ENCODE assay signal across 25 cellular contexts in genomic region chr16:187330-187729, GRCh38. TPM values are rescaled to one million over a fixed set of nuclear protein-coding genes. Genes with fewer than 3 reads are reported as not detected.
A peak's percentile ranks its signal among the peaks of the same experiment; 100 is the strongest.
DNase-seq lines count a peak whose midpoint lies in the region; ATAC-seq, FAIRE-seq and TF ChIP-seq lines count a peak whose summit lies in the region.
"Had no signal": no experiment of that assay in that cellular context is flagged by ENCODE, and none has a peak within 500 bp of the region (broad histone marks: within the 10 kb centered on the region; RNA-seq: fewer than 3 reads in every experiment).

No MANE protein-coding gene starts in this region.

- peak overlapping the region; percentile 82 for H3K14ac ChIP-seq in neuronal stem cell (ENCODE audit: low read length)

- H2BK12ac ChIP-seq in neuronal stem cell (ENCODE audit: low read length): no peak overlapping the region

- no peak overlapping the region for H2AFZ ChIP-seq in K562 (ENCODE audit: low read depth, low read length)
- no peak overlapping the region for H2AFZ ChIP-seq in neuronal stem cell (ENCODE audit: low read length)

- no peak for TF ChIP-seq RAD21 in K562 (CRISPR knock-in tag; conservative IDR thresholded peaks at IDR 0.05 in 1 of 2, IDR thresholded peaks at IDR 0.05 in 1 of 2)

- H2BK120ac ChIP-seq in neuronal stem cell (ENCODE audit: low read depth, low read length): no peak overlapping the region

- H3K4me2 ChIP-seq in K562 (ENCODE audit: insufficient read depth, low read length): no peak overlapping the region
- no peak overlapping the region for H3K4me2 ChIP-seq in neuronal stem cell (ENCODE audit: insufficient read depth, low read length, poor library complexity, severe bottlenecking)
- H3K4me2 ChIP-seq: BLaER1 treated with 17β-estradiol and CSF1 and Interleukin-3, amounts not matched to agents 10 nM and 100 nM had no signal

- no peak overlapping the region for H2AK5ac ChIP-seq in neuronal stem cell (ENCODE audit: low read depth, low read length)

- H4K91ac ChIP-seq in neuronal stem cell (ENCODE audit: low read depth, low read length, poor library complexity): peak overlapping the region; percentile 53

- H2BK15ac ChIP-seq in neuronal stem cell (ENCODE audit: low read length): no peak overlapping the region

- TF ChIP-seq POLR2A in K562 (conservative IDR thresholded peaks at IDR 0.05): peak; percentile 53

- H3K4me1 ChIP-seq in K562 (replicated peaks in 1 of 2; ENCODE audit: control insufficient read depth in 2 of 2, insufficient read depth in 2 of 2, low read length in 2 of 2) (peaks cover 0 to 24% of the 10 kb centered on the region in 2 experiments; a peak in 2 of 5 replicates), neuronal stem cell (ENCODE audit: control insufficient read depth in 2 of 2, insufficient read depth in 1 of 2, low read depth in 1 of 2, low read length in 2 of 2) (peaks cover 0 to 2% of the 10 kb centered on the region in 2 donors)
- H3K4me1 ChIP-seq: BE2C had no signal

- H3K18ac ChIP-seq in neuronal stem cell (ENCODE audit: low read length): no peak overlapping the region

- H3K23ac ChIP-seq in neuronal stem cell (ENCODE audit: low read depth, low read length, poor library complexity): no peak overlapping the region

- peak; percentile 37 for FAIRE-seq in K562 (lab: Jason Lieb, UNC)
- FAIRE-seq: A204.1, D721Med, GM12891, GM18507, H54 had no signal

- POLR2A ChIA-PET in K562 (lab: Yijun Ruan, JAX): no interaction called here

- no peak overlapping the region for H3K4ac ChIP-seq in neuronal stem cell (ENCODE audit: low read length)

- no peaks in the 10 kb centered on the region for H3K9me1 ChIP-seq in K562 (ENCODE audit: control insufficient read depth, insufficient read depth, low read length)

- DNase-seq in AG20443 (ENCODE audit: low spot score) (peak; percentile 8), K562 (ENCODE audit: extremely low read depth in 1 of 4, low spot score in 3 of 4) (no peak), neuronal stem cell (ENCODE audit: low spot score) (no peak), NCI-H146 (lab: John Stamatoyannopoulos, UW) (no peak), GM03348 (ENCODE audit: low spot score) (no peak), SW 1271 (lab: John Stamatoyannopoulos, UW) (no peak)
- DNase-seq: AML-193; BE2C; CD4-positive, alpha-beta T cell; CD8-positive, alpha-beta memory T cell; DMS 273 treated with DMSO at 0.1 percent for 48 hours; DMS79; EL; GDM1; GOT3; HCEC 1CT had no signal

- H3K9ac ChIP-seq in K562 (ENCODE audit: insufficient read depth in 1 of 2, low read depth in 2 of 2, low read length in 2 of 2) (no peak overlapping the region), neuronal stem cell (ENCODE audit: low read depth, low read length, poor library complexity) (no peak overlapping the region)
- H3K9ac ChIP-seq: BLaER1 treated with 17β-estradiol and CSF1 and Interleukin-3, amounts not matched to agents 10 nM and 100 nM had no signal

- in situ Hi-C loops in K562 (cut with MboI): no loop called here

- H3K79me1 ChIP-seq in neuronal stem cell (ENCODE audit: low read depth, low read length): peaks cover 5% of the 10 kb centered on the region

- ATAC-seq in K562: no peak

- no peaks in the 10 kb centered on the region for H3K27me3 ChIP-seq in K562 (ENCODE audit: control insufficient read depth in 2 of 2, insufficient read depth in 2 of 2, low read length in 2 of 2)
- peaks cover 0 to 2% (median 0%) of the 10 kb centered on the region in 3 experiments for H3K27me3 ChIP-seq in neuronal stem cell (ENCODE audit: control insufficient read depth in 3 of 3, insufficient read depth in 3 of 3, low read depth in 1 of 3, low read length in 3 of 3)
- H3K27me3 ChIP-seq: BE2C; BLaER1 treated with 17β-estradiol and CSF1 and Interleukin-3, amounts not matched to agents 10 nM and 100 nM had no signal

- intact Hi-C loops in K562 (cut with micrococcal nuclease): no loop called here

- CTCF ChIA-PET in K562 (lab: Yijun Ruan, JAX; ENCODE audit: low intra/inter-chr PET ratio): no interaction called here

- H2BK5ac ChIP-seq in neuronal stem cell (ENCODE audit: low read length): no peak overlapping the region

- no peak overlapping the region for H4K8ac ChIP-seq in neuronal stem cell (ENCODE audit: low read depth, low read length)

- WGBS in K562 (ENCODE audit: insufficient coverage, low coverage, missing lambda C conversion rate): 93% methylated on average over 8 of the region's 8 CpGs
- WGBS in neuronal stem cell (ENCODE audit: extremely low coverage in 2 of 2, insufficient read length in 2 of 2, insufficient replicate concordance in 1 of 2), 2 donors: no CpG with 5 or more reads among the region's 8 CpGs

- H4K20me1 ChIP-seq in K562 (replicated peaks; ENCODE audit: control insufficient read depth, insufficient read depth, low read length): 0 out of 2 replicates have a peak, but pooled peaks cover 3% of the 10 kb centered on the region

- H3K4me3 ChIP-seq in K562 (no peak overlapping the region), neuronal stem cell (ENCODE audit: low read length in 2 of 2) (no peak overlapping the region)
- H3K4me3 ChIP-seq: BLaER1 treated with 17β-estradiol and CSF1 and Interleukin-3, amounts not matched to agents 10 nM and 100 nM had no signal

- no peak overlapping the region for H3K27ac ChIP-seq in K562 (ENCODE audit: extremely low read depth, low read depth, low read length)
- H3K27ac ChIP-seq in neuronal stem cell (replicated peaks; ENCODE audit: low read length): no peak overlapping the region
- H3K27ac ChIP-seq: 22Rv1; BLaER1 treated with 17β-estradiol and CSF1 and Interleukin-3, amounts not matched to agents 10 nM and 100 nM had no signal

- H3K9me3 ChIP-seq in K562 (replicated peaks; ENCODE audit: control insufficient read depth, insufficient read depth, low read depth, low read length) (peaks cover 2% of the 10 kb centered on the region; the same call in 1 of the 2 replicates), neuronal stem cell (replicated peaks in 1 of 2; ENCODE audit: control insufficient read depth in 2 of 2, insufficient read depth in 1 of 2, low read depth in 1 of 2, low read length in 2 of 2) (peaks cover 0 to 4% of the 10 kb centered on the region in 2 donors)
- H3K9me3 ChIP-seq: BE2C; BLaER1 treated with 17β-estradiol and CSF1 and Interleukin-3, amounts not matched to agents 10 nM and 100 nM had no signal

- TF ChIP-seq EP300 in K562 (IDR thresholded peaks at IDR 0.05; ENCODE audit: low read length): no peak

- TF ChIP-seq CTCF in K562 (IDR thresholded peaks at IDR 0.05 in 2 of 3, conservative IDR thresholded peaks at IDR 0.05 in 1 of 3; ENCODE audit: insufficient read depth in 2 of 3, low read depth in 1 of 3, low read length in 3 of 3): no peak

- H3K79me2 ChIP-seq in K562 (ENCODE audit: control insufficient read depth, insufficient read depth, low read length): no peaks in the 10 kb centered on the region

- no TSS peak for BruUV-seq in K562 (replicated peaks; lab: Mats Ljungman, UMichigan)

- H3K36me3 ChIP-seq in K562 (ENCODE audit: control insufficient read depth, insufficient read depth, low read length) (peaks cover 62% of the 10 kb centered on the region), neuronal stem cell (replicated peaks in 1 of 2; ENCODE audit: control insufficient read depth in 2 of 2, insufficient read depth in 2 of 2, low read length in 2 of 2) (peaks cover 57 to 72% of the 10 kb centered on the region in 2 donors)

RNA-seq across cellular contexts. Expression of gene HBQ1, which starts 7.1 kb away (rescaled TPM):
- 2.5 and 15.0 TPM in 2 replicates for total RNA-seq in K562 (2011; cell fraction: chromatin; rRNA removed; ENCODE audit: low replicate concordance)
- total RNA-seq in K562 (2011; cell fraction: nucleolus; rRNA removed): 26.7 and 30.4 TPM in 2 replicates
- total RNA-seq in K562 (2011; cell fraction: nucleoplasm; rRNA removed): 12.8 and 14.4 TPM in 2 replicates
- total RNA-seq in K562 (2014; rRNA removed): 190 and 204 TPM in 2 replicates
- total RNA-seq in K562 (2014; rRNA removed; fragmentation: Illumina TruSeq; extraction: Trizol): 1.7 and 2.3 TPM in 2 replicates
- 19.8 and 24.0 TPM in 2 replicates for total RNA-seq in K562 (2015; rRNA removed; fragmentation: Illumina TruSeq; extraction: Trizol)
- total RNA-seq in K562 (2021): 89.7 and 102 TPM in 2 replicates
- polyA plus RNA-seq in K562 (2011; rRNA removed): 23.1 and 32.6 TPM in 2 replicates
- polyA plus RNA-seq in K562 (2011; cell fraction: cytosol; rRNA removed): 116 and 521 TPM in 2 replicates
- 52.1 and 114 TPM in 2 replicates for polyA plus RNA-seq in K562 (2011; cell fraction: nucleus; rRNA removed)
- 65.9 and 71.5 TPM in 2 replicates for polyA plus RNA-seq in K562 (2012)
- polyA plus RNA-seq in K562 (2014; fragmentation: Illumina TruSeq; extraction: Trizol): 4.8 and 31.2 TPM in 2 replicates
- polyA plus RNA-seq in K562 (2014; fragmentation: Nextera tagmentation; extraction: Ambion mirVana): 10 to 100 TPM; 11.1 to 17.9 TPM
- polyA plus RNA-seq in K562 (2014; rRNA removed): 151 and 161 TPM in 2 replicates
- 0.81 and 2.2 TPM in 2 replicates for polyA minus RNA-seq in K562 (2011; rRNA and poly(A)+ RNA removed)
- 8.6 and 9.8 TPM in 2 replicates for polyA minus RNA-seq in K562 (2011; cell fraction: cytosol; rRNA and poly(A)+ RNA removed)
- polyA minus RNA-seq in K562 (2011; cell fraction: nucleus; rRNA and poly(A)+ RNA removed): 6.5 and 7.7 TPM in 2 replicates
- polyA plus RNA-seq in neuronal stem cell (2013, experiment 1 of 2): 8.2 TPM
- polyA plus RNA-seq in neuronal stem cell (2013, experiment 2 of 2): 7.2 TPM
- total RNA-seq: CD4-positive, alpha-beta T cell; CD8-positive, alpha-beta memory T cell had no signal
- polyA plus RNA-seq: AG04450, CD14-positive monocyte had no signal

RNA-seq across cellular contexts. Expression of gene HBA1, which starts 10.8 kb away (rescaled TPM):
- 48.1 and 106 TPM in 2 replicates for total RNA-seq in K562 (2011; cell fraction: chromatin; rRNA removed; ENCODE audit: low replicate concordance)
- total RNA-seq in K562 (2011; cell fraction: nucleolus; rRNA removed): 358 and 373 TPM in 2 replicates
- total RNA-seq in K562 (2011; cell fraction: nucleoplasm; rRNA removed): 287 and 376 TPM in 2 replicates
- 833 and 1,312 TPM in 2 replicates for total RNA-seq in K562 (2014; rRNA removed)
- total RNA-seq in K562 (2014; rRNA removed; fragmentation: Illumina TruSeq; extraction: Trizol): 75.7 and 128 TPM in 2 replicates
- 235 and 260 TPM in 2 replicates for total RNA-seq in K562 (2015; rRNA removed; fragmentation: Illumina TruSeq; extraction: Trizol)
- total RNA-seq in K562 (2021): 2,388 and 2,454 TPM in 2 replicates
- polyA plus RNA-seq in K562 (2011; rRNA removed): 225 and 945 TPM in 2 replicates
- 1,412 and 5,030 TPM in 2 replicates for polyA plus RNA-seq in K562 (2011; cell fraction: cytosol; rRNA removed)
- polyA plus RNA-seq in K562 (2011; cell fraction: nucleus; rRNA removed): 376 and 755 TPM in 2 replicates
- 890 and 2,659 TPM in 2 replicates for polyA plus RNA-seq in K562 (2012)
- polyA plus RNA-seq in K562 (2014; fragmentation: Illumina TruSeq; extraction: Trizol): 380 and 1,790 TPM in 2 replicates
- polyA plus RNA-seq in K562 (2014; fragmentation: Nextera tagmentation; extraction: Ambion mirVana): 100 to 1,000 TPM; 280 to 426 TPM
- 1,187 and 1,422 TPM in 2 replicates for polyA plus RNA-seq in K562 (2014; rRNA removed)
- polyA minus RNA-seq in K562 (2011; rRNA and poly(A)+ RNA removed): 234 and 324 TPM in 2 replicates
- 1,514 and 1,646 TPM in 2 replicates for polyA minus RNA-seq in K562 (2011; cell fraction: cytosol; rRNA and poly(A)+ RNA removed)
- 170 and 258 TPM in 2 replicates for polyA minus RNA-seq in K562 (2011; cell fraction: nucleus; rRNA and poly(A)+ RNA removed)
- polyA plus RNA-seq in neuronal stem cell (2013, experiment 1 of 2): not detected
- not detected for polyA plus RNA-seq in neuronal stem cell (2013, experiment 2 of 2)
- total RNA-seq: CD4-positive, alpha-beta T cell; CD8-positive, alpha-beta memory T cell had no signal
- polyA plus RNA-seq: AG04450 had no signal

RNA-seq across cellular contexts. Expression of gene HBA2, which starts 14.7 kb away (rescaled TPM):
- 30.8 and 82.0 TPM in 2 replicates for total RNA-seq in K562 (2011; cell fraction: chromatin; rRNA removed; ENCODE audit: low replicate concordance)
- total RNA-seq in K562 (2011; cell fraction: nucleolus; rRNA removed): 188 and 285 TPM in 2 replicates
- total RNA-seq in K562 (2011; cell fraction: nucleoplasm; rRNA removed): 162 and 198 TPM in 2 replicates
- total RNA-seq in K562 (2014; rRNA removed) (286 and 525 TPM in 2 replicates), K562 (2014; rRNA removed; fragmentation: Illumina TruSeq; extraction: Trizol) (21.9 and 40.4 TPM in 2 replicates), K562 (2015; rRNA removed; fragmentation: Illumina TruSeq; extraction: Trizol) (60.6 and 61.0 TPM in 2 replicates), K562 (2021) (443 and 467 TPM in 2 replicates)
- polyA plus RNA-seq in K562 (2011; rRNA removed) (144 and 346 TPM in 2 replicates), K562 (2014; fragmentation: Illumina TruSeq; extraction: Trizol) (106 and 709 TPM in 2 replicates), K562 (2014; fragmentation: Nextera tagmentation; extraction: Ambion mirVana) (100 to 1,000 TPM; 331 to 366 TPM), K562 (2014; rRNA removed) (670 and 853 TPM in 2 replicates)
- polyA plus RNA-seq in K562 (2011; cell fraction: cytosol; rRNA removed): 625 and 2,736 TPM in 2 replicates
- 266 and 710 TPM in 2 replicates for polyA plus RNA-seq in K562 (2011; cell fraction: nucleus; rRNA removed)
- 154 and 603 TPM in 2 replicates for polyA plus RNA-seq in K562 (2012)
- 110 and 197 TPM in 2 replicates for polyA minus RNA-seq in K562 (2011; rRNA and poly(A)+ RNA removed)
- polyA minus RNA-seq in K562 (2011; cell fraction: cytosol; rRNA and poly(A)+ RNA removed): 1,122 and 1,215 TPM in 2 replicates
- 117 and 158 TPM in 2 replicates for polyA minus RNA-seq in K562 (2011; cell fraction: nucleus; rRNA and poly(A)+ RNA removed)
- not detected for polyA plus RNA-seq in neuronal stem cell (2013, experiment 1 of 2)
- not detected for polyA plus RNA-seq in neuronal stem cell (2013, experiment 2 of 2)
- total RNA-seq: CD4-positive, alpha-beta T cell; CD8-positive, alpha-beta memory T cell had no signal
- polyA plus RNA-seq: AG04450 had no signal

RNA-seq across cellular contexts. Expression of gene HBM, which starts 21.6 kb away (rescaled TPM):
- total RNA-seq in K562 (2011; cell fraction: chromatin; rRNA removed; ENCODE audit: low replicate concordance): not detected in 2 replicates
- total RNA-seq in K562 (2011; cell fraction: nucleolus; rRNA removed): not detected in 2 replicates
- not detected in 2 replicates for total RNA-seq in K562 (2011; cell fraction: nucleoplasm; rRNA removed)
- total RNA-seq in K562 (2014; rRNA removed) (not detected in 2 replicates), K562 (2014; rRNA removed; fragmentation: Illumina TruSeq; extraction: Trizol) (not detected in 2 replicates), K562 (2015; rRNA removed; fragmentation: Illumina TruSeq; extraction: Trizol) (not detected in 2 replicates), K562 (2021) (not detected in 2 replicates)
- polyA plus RNA-seq in K562 (2011; rRNA removed) (not detected in 2 replicates), K562 (2014; fragmentation: Illumina TruSeq; extraction: Trizol) (not detected in 2 replicates), K562 (2014; fragmentation: Nextera tagmentation; extraction: Ambion mirVana) (not detected), K562 (2014; rRNA removed) (not detected in 2 replicates)
- polyA plus RNA-seq in K562 (2011; cell fraction: cytosol; rRNA removed): 1.2 TPM in 1 of 2 replicates, not detected in the other
- not detected in 2 replicates for polyA plus RNA-seq in K562 (2011; cell fraction: nucleus; rRNA removed)
- not detected in 2 replicates for polyA plus RNA-seq in K562 (2012)
- not detected in 2 replicates for polyA minus RNA-seq in K562 (2011; rRNA and poly(A)+ RNA removed)
- not detected in 2 replicates for polyA minus RNA-seq in K562 (2011; cell fraction: cytosol; rRNA and poly(A)+ RNA removed)
- not detected in 2 replicates for polyA minus RNA-seq in K562 (2011; cell fraction: nucleus; rRNA and poly(A)+ RNA removed)
- polyA plus RNA-seq in neuronal stem cell (2013, experiment 1 of 2): not detected
- not detected for polyA plus RNA-seq in neuronal stem cell (2013, experiment 2 of 2)
- total RNA-seq: CD4-positive, alpha-beta T cell; CD8-positive, alpha-beta memory T cell had no signal
- polyA plus RNA-seq: AG04450; CD14-positive monocyte; CD8-positive, alpha-beta memory T cell had no signal

RNA-seq across cellular contexts. Expression of gene HBZ, which starts 34.9 kb away (rescaled TPM):
- total RNA-seq in K562 (2011; cell fraction: chromatin; rRNA removed; ENCODE audit: low replicate concordance): 24.8 and 31.8 TPM in 2 replicates
- 215 and 289 TPM in 2 replicates for total RNA-seq in K562 (2011; cell fraction: nucleolus; rRNA removed)
- total RNA-seq in K562 (2011; cell fraction: nucleoplasm; rRNA removed): 142 and 150 TPM in 2 replicates
- total RNA-seq in K562 (2014; rRNA removed): 207 and 227 TPM in 2 replicates
- 35.6 and 63.2 TPM in 2 replicates for total RNA-seq in K562 (2014; rRNA removed; fragmentation: Illumina TruSeq; extraction: Trizol)
- total RNA-seq in K562 (2015; rRNA removed; fragmentation: Illumina TruSeq; extraction: Trizol): 53.5 and 58.0 TPM in 2 replicates
- 480 and 495 TPM in 2 replicates for total RNA-seq in K562 (2021)
- 610 and 640 TPM in 2 replicates for polyA plus RNA-seq in K562 (2011; rRNA removed)
- 883 and 4,551 TPM in 2 replicates for polyA plus RNA-seq in K562 (2011; cell fraction: cytosol; rRNA removed)
- 162 and 437 TPM in 2 replicates for polyA plus RNA-seq in K562 (2011; cell fraction: nucleus; rRNA removed)
- 135 and 513 TPM in 2 replicates for polyA plus RNA-seq in K562 (2012)
- polyA plus RNA-seq in K562 (2014; fragmentation: Illumina TruSeq; extraction: Trizol): 101 and 278 TPM in 2 replicates
- polyA plus RNA-seq in K562 (2014; fragmentation: Nextera tagmentation; extraction: Ambion mirVana): 100 to 1,000 TPM in 1 of 2 experiments, 10 to 100 TPM in 1; 80.7 to 113 TPM
- polyA plus RNA-seq in K562 (2014; rRNA removed): 365 and 410 TPM in 2 replicates
- polyA minus RNA-seq in K562 (2011; rRNA and poly(A)+ RNA removed): 45.2 and 140 TPM in 2 replicates
- 516 and 634 TPM in 2 replicates for polyA minus RNA-seq in K562 (2011; cell fraction: cytosol; rRNA and poly(A)+ RNA removed)
- polyA minus RNA-seq in K562 (2011; cell fraction: nucleus; rRNA and poly(A)+ RNA removed): 180 and 270 TPM in 2 replicates
- 0.21 TPM for polyA plus RNA-seq in neuronal stem cell (2013, experiment 1 of 2)
- polyA plus RNA-seq in neuronal stem cell (2013, experiment 2 of 2): 0.32 TPM
- total RNA-seq: CD4-positive, alpha-beta T cell; CD8-positive, alpha-beta memory T cell had no signal
- polyA plus RNA-seq: AG04450; CD14-positive monocyte; CD8-positive, alpha-beta memory T cell had no signal
